Comparison of ENCODE assay signal across 8 cellular contexts in the genomic region with DNA sequence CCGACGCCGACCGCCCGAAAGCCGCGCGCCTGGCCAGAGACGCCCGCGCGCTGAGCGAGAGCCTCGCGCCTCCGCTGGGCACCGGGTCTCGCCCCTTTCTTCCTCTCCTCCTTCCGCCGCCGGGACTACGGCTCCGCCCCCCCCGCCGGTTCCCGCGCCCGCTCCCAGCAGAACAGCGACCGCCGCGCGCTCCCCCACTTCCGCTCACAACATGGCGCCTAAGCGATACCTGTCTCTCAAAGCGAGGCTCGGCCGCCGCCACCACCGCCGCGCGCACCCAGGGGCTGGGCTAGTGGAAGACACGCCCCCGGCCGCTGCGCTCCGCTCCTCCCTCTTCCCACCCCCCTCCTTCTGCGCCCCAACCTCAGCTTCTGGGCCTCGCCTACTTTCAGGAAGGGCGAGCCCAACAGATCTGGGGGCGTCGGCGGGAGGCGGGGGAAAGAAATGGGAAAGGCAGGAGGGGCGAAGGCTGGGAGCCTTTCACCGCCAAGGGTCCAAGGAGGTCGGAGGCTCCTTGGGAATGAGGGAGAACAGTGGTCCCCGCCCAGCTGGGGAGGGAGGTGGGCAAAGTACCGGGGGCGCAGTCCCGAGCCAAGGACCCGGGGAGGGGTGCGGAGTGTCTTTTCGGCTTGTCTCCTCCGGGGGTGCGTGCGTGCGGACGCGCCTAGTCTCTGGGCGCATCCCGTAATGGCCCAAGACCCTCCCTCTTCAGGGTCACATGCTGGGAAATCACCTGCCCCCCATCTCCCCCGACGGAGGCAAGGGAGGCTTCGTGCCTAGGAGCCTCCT. TPM values are rescaled to one million over a fixed set of nuclear protein-coding genes. Genes with fewer than 3 reads are reported as not detected.
DNase-seq lines count a peak whose midpoint lies in the region; ATAC-seq and TF ChIP-seq lines count a peak whose summit lies in the region.

A gene (minus strand): TSS at position 100 of the 789 bp plus-strand sequence. CDS start 277 bp downstream, outside the sequence.

- peak; percentile 84 for ATAC-seq in HG03442 (IDR thresholded peaks at IDR 0.05; ENCODE audit: unreplicated experiment)
- peak; percentile 91 for ATAC-seq in left lung

- peak within 1 kb of the TSS; percentile 80 for H3K4me3 ChIP-seq in BLaER1
- H3K4me3 ChIP-seq in left lung: peak within 1 kb of the TSS; percentile 34 to 62

- H3K9ac ChIP-seq in BLaER1: peak within 1 kb of the TSS; percentile 83

- intact Hi-C loops in left lung (cut with DNase I): no loop called here

- H3K36me3 ChIP-seq in BLaER1: no peaks in the 10 kb centered on the region
- no peaks in the 10 kb centered on the region for H3K36me3 ChIP-seq in left lung

- no peak for TF ChIP-seq CTCF in left lung (IDR thresholded peaks at IDR 0.05)

- H3K4me1 ChIP-seq in BLaER1 (peaks cover 18% of the 10 kb centered on the region), left lung (peaks cover 0 to 27% of the 10 kb centered on the region in 2 donors)

- peak within 1 kb of the TSS; percentile 83 for H3K27ac ChIP-seq in BLaER1
- peak within 1 kb of the TSS; percentile 78 to 82 for H3K27ac ChIP-seq in left lung

- H4K20me1 ChIP-seq in BLaER1: peaks cover 37% of the 10 kb centered on the region

- H3K4me2 ChIP-seq in BLaER1: peak within 1 kb of the TSS; percentile 73

- DNase-seq in GM19240 (ENCODE audit: insufficient read length, low spot score) (peak; percentile 45), NCI-H69 (lab: John Stamatoyannopoulos, UW) (peak; percentile 92), dedifferentiated amniotic fluid mesenchymal stem cell (ENCODE audit: extremely low spot score) (peak; percentile 54), left lung (peak; percentile 94 to 97)
- DNase-seq in activated CD4-positive, alpha-beta T cell treated with anti-CD3 and anti-CD28 coated beads, Interleukin-2, amount 50 U/mL, for 1 hour: peak; percentile 86
- peak; percentile 84 for DNase-seq in stimulated activated CD4-positive, alpha-beta T cell treated with anti-CD3 and anti-CD28 coated beads, Interleukin-2, amount 100 ng/mL, for 4 hours (ENCODE audit: low read depth)

- H3K9me3 ChIP-seq in BLaER1 (peaks cover 24% of the 10 kb centered on the region), left lung (no peaks in the 10 kb centered on the region)

- H3K27me3 ChIP-seq in BLaER1: no peaks in the 10 kb centered on the region
- H3K27me3 ChIP-seq in left lung: peaks cover 0 to 4% of the 10 kb centered on the region in 2 donors

RNA-seq across cellular contexts. Expression of the gene that starts here (rescaled TPM):
- 10 to 100 TPM; 60.8 to 73.5 TPM for total RNA-seq in left lung

Comparison
In these comparisons a context has a peak if more than half of its experiments do, and no peak if none do; other contexts are left out.
1. Peak in every context shown above with its lines: DNase-seq, ATAC-seq, H3K4me3 ChIP-seq and H3K27ac ChIP-seq.
2. DNase-seq: peak in every context shown above with its lines; median percentile 96 in left lung; 92 in NCI-H69; 86 in activated CD4-positive, alpha-beta T cell treated with anti-CD3 and anti-CD28 coated beads, Interleukin-2, amount 50 U/mL, for 1 hour; 84 in stimulated activated CD4-positive, alpha-beta T cell treated with anti-CD3 and anti-CD28 coated beads, Interleukin-2, amount 100 ng/mL, for 4 hours; 54 in dedifferentiated amniotic fluid mesenchymal stem cell; 45 in GM19240.